In genomic region chr19:11405846-11406643, GRCh38 we compare ENCODE assay signal across 10 cellular contexts. TPM values are rescaled to one million over a fixed set of nuclear protein-coding genes. Genes with fewer than 3 reads are reported as not detected.
DNase-seq lines count a peak whose midpoint lies in the region; ATAC-seq and TF ChIP-seq lines count a peak whose summit lies in the region.
"Had no signal": no experiment of that assay in that cellular context is flagged by ENCODE, and none has a peak within 500 bp of the region (broad histone marks: within the 10 kb centered on the region; RNA-seq: fewer than 3 reads in every experiment).

No MANE protein-coding gene starts in this region.

- no peaks in the 10 kb centered on the region for H3K4me1 ChIP-seq in A673 (ENCODE audit: insufficient read depth, low read length, poor library complexity, severe bottlenecking)
- H3K4me1 ChIP-seq: colonic mucosa had no signal

- no peaks in the 10 kb centered on the region for H3K4me1 Mint-ChIP-seq in activated naive CD8-positive, alpha-beta T cell treated with anti-CD3 and anti-CD28 coated beads, Interleukin-2, amount 10 ng/mL, durations not matched to agents 7 days and 5 days
- H3K4me1 Mint-ChIP-seq in stimulated activated naive CD8-positive, alpha-beta T cell treated with anti-CD3 and anti-CD28 coated beads, Interleukin-15, amount 100 ng/mL, for 72 hours: peaks cover 6% of the 10 kb centered on the region

- no peak overlapping the region for H3K27ac Mint-ChIP-seq in activated naive CD8-positive, alpha-beta T cell treated with anti-CD3 and anti-CD28 coated beads, Interleukin-2, amount 10 ng/mL, durations not matched to agents 7 days and 5 days
- H3K27ac Mint-ChIP-seq in stimulated activated naive CD8-positive, alpha-beta T cell treated with anti-CD3 and anti-CD28 coated beads, Interleukin-15, amount 100 ng/mL, for 72 hours: peak overlapping the region in 1 of 2 donors; percentile 19

- H3K9me3 Mint-ChIP-seq in activated naive CD8-positive, alpha-beta T cell treated with anti-CD3 and anti-CD28 coated beads, Interleukin-2, amount 10 ng/mL, durations not matched to agents 7 days and 5 days: no peaks in the 10 kb centered on the region
- H3K9me3 Mint-ChIP-seq in stimulated activated naive CD8-positive, alpha-beta T cell treated with anti-CD3 and anti-CD28 coated beads, Interleukin-15, amount 100 ng/mL, for 72 hours: no peaks in the 10 kb centered on the region

- BruUV-seq in A673 (replicated peaks; lab: Mats Ljungman, UMichigan): no TSS peak

- ATAC-seq in activated naive CD8-positive, alpha-beta T cell treated with anti-CD3 and anti-CD28 coated beads, Interleukin-2, amount 10 ng/mL, durations not matched to agents 7 days and 5 days (ENCODE audit: low read depth): peak; percentile 58
- ATAC-seq in stimulated activated naive CD8-positive, alpha-beta T cell treated with anti-CD3 and anti-CD28 coated beads, Interleukin-15, amount 100 ng/mL, for 72 hours: peak; percentile 81
- ATAC-seq in GM18868 (IDR thresholded peaks at IDR 0.05; ENCODE audit: unreplicated experiment) (no peak), HG02885 (IDR thresholded peaks at IDR 0.05; ENCODE audit: poor library complexity, unreplicated experiment) (no peak)

- no peak overlapping the region for H3K27ac ChIP-seq in A673 (ENCODE audit: low read depth, low read length, poor library complexity, severe bottlenecking)
- H3K27ac ChIP-seq: colonic mucosa had no signal

- H3K4me3 Mint-ChIP-seq in activated naive CD8-positive, alpha-beta T cell treated with anti-CD3 and anti-CD28 coated beads, Interleukin-2, amount 10 ng/mL, durations not matched to agents 7 days and 5 days: no peak overlapping the region
- H3K4me3 Mint-ChIP-seq in stimulated activated naive CD8-positive, alpha-beta T cell treated with anti-CD3 and anti-CD28 coated beads, Interleukin-15, amount 100 ng/mL, for 72 hours: no peak overlapping the region

- no peak overlapping the region for H3K4me3 ChIP-seq in A673 (ENCODE audit: low read depth, low read length, poor library complexity, severe bottlenecking)
- H3K4me3 ChIP-seq: colonic mucosa had no signal

- no peak; the same call in 1 of the 2 replicates for TF ChIP-seq CTCF in A673 (conservative IDR thresholded peaks at IDR 0.05; ENCODE audit: low read depth, low read length)

- no peaks in the 10 kb centered on the region for H3K27me3 ChIP-seq in A673 (replicated peaks; ENCODE audit: insufficient read depth, low read depth, low read length, poor library complexity)
- H3K27me3 ChIP-seq: colonic mucosa had no signal

- H3K9me3 ChIP-seq in A673 (ENCODE audit: low read depth, low read length, poor library complexity, severe bottlenecking): no peaks in the 10 kb centered on the region
- H3K9me3 ChIP-seq: colonic mucosa had no signal

- POLR2A ChIA-PET in activated naive CD8-positive, alpha-beta T cell treated with anti-CD3 and anti-CD28 coated beads, Interleukin-2, amount 10 ng/mL, durations not matched to agents 7 days and 5 days (lab: Charles Lee): interaction anchor here (0.5 to 0.6 kb wide), 2 partner anchors 101 to 435 kb away, joined by 3 read pairs; no protein-coding TSS in a partner anchor
- POLR2A ChIA-PET in A673 (lab: Charles Lee; ENCODE audit: low non-redundant PET): no interaction called here

- peaks cover 22% of the 10 kb centered on the region for H3K27me3 Mint-ChIP-seq in activated naive CD8-positive, alpha-beta T cell treated with anti-CD3 and anti-CD28 coated beads, Interleukin-2, amount 10 ng/mL, durations not matched to agents 7 days and 5 days
- H3K27me3 Mint-ChIP-seq in stimulated activated naive CD8-positive, alpha-beta T cell treated with anti-CD3 and anti-CD28 coated beads, Interleukin-15, amount 100 ng/mL, for 72 hours: peaks cover 32% of the 10 kb centered on the region

- intact Hi-C loops in A673 (cut with micrococcal nuclease; ENCODE audit: unreplicated experiment): no loop called here

- H3K36me3 Mint-ChIP-seq in activated naive CD8-positive, alpha-beta T cell treated with anti-CD3 and anti-CD28 coated beads, Interleukin-2, amount 10 ng/mL, durations not matched to agents 7 days and 5 days: no peaks in the 10 kb centered on the region

- H3K36me3 ChIP-seq in A673 (ENCODE audit: insufficient read depth, low read length, poor library complexity, severe bottlenecking): no peaks in the 10 kb centered on the region
- H3K36me3 ChIP-seq: colonic mucosa had no signal

- CTCF ChIA-PET in A673 (lab: Charles Lee): interaction anchor here (0.5 to 0.9 kb wide), 3 partner anchors 14 to 35 kb away, joined by 3 to 8 read pairs (median 6); partner anchors contain the start of genes ODAD3 and PRKCSH

- DNase-seq in activated CD8-positive, alpha-beta memory T cell treated with anti-CD3 and anti-CD28 coated beads, Interleukin-2, amount 50 U/mL, for 4 hours: peak; percentile 45
- no peak for DNase-seq in activated CD8-positive, alpha-beta memory T cell treated with anti-CD3 and anti-CD28 coated beads, Interleukin-2, amount 50 U/mL, for 48 hours
- peak; percentile 50 for DNase-seq in activated naive CD8-positive, alpha-beta T cell treated with anti-CD3 and anti-CD28 coated beads, Interleukin-2, amount 10 ng/mL, durations not matched to agents 7 days and 5 days
- DNase-seq in iPS-NIHi11 (ENCODE audit: low spot score): peak; percentile 83
- peak; percentile 20 to 39 for DNase-seq in stimulated activated naive CD8-positive, alpha-beta T cell treated with anti-CD3 and anti-CD28 coated beads, Interleukin-15, amount 100 ng/mL, for 72 hours
- no peak for DNase-seq in A673 (ENCODE audit: low spot score)
- DNase-seq: colonic mucosa, NCI-H2227 treated with DMSO at 0.1 percent for 48 hours had no signal

RNA-seq across cellular contexts. Expression of gene RGL3, which starts 13.1 kb away (rescaled TPM):
- not detected for total RNA-seq in activated naive CD8-positive, alpha-beta T cell treated with anti-CD3 and anti-CD28 coated beads, Interleukin-2, amount 10 ng/mL, durations not matched to agents 7 days and 5 days
- 0.28 TPM in 1 of 2 replicates, not detected in the other for total RNA-seq in A673 (2021)

RNA-seq across cellular contexts. Expression of gene EPOR, which starts 21.9 kb away (rescaled TPM):
- total RNA-seq in activated naive CD8-positive, alpha-beta T cell treated with anti-CD3 and anti-CD28 coated beads, Interleukin-2, amount 10 ng/mL, durations not matched to agents 7 days and 5 days: 1 to 10 TPM; 8.3 to 8.8 TPM
- total RNA-seq in A673 (2021): 5.3 and 6.0 TPM in 2 replicates

RNA-seq across cellular contexts. Expression of gene ODAD3, which starts 28.9 kb away (rescaled TPM):
- total RNA-seq in activated naive CD8-positive, alpha-beta T cell treated with anti-CD3 and anti-CD28 coated beads, Interleukin-2, amount 10 ng/mL, durations not matched to agents 7 days and 5 days: not detected
- 0.39 and 1.4 TPM in 2 replicates for total RNA-seq in A673 (2021)

RNA-seq across cellular contexts. Expression of gene PRKCSH, which starts 29.4 kb away (rescaled TPM):
- 100 to 1,000 TPM; 297 to 310 TPM for total RNA-seq in activated naive CD8-positive, alpha-beta T cell treated with anti-CD3 and anti-CD28 coated beads, Interleukin-2, amount 10 ng/mL, durations not matched to agents 7 days and 5 days
- total RNA-seq in A673 (2021): 456 and 468 TPM in 2 replicates

RNA-seq across cellular contexts. Expression of gene SWSAP1, which starts 31.6 kb away (rescaled TPM):
- 1 to 10 TPM; 3.0 to 3.3 TPM for total RNA-seq in activated naive CD8-positive, alpha-beta T cell treated with anti-CD3 and anti-CD28 coated beads, Interleukin-2, amount 10 ng/mL, durations not matched to agents 7 days and 5 days
- total RNA-seq in A673 (2021): 2.5 and 3.3 TPM in 2 replicates

Comparison
In these comparisons a context has a peak if more than half of its experiments do, and no peak if none do; other contexts are left out.
1. DNase-seq: peak in activated CD8-positive, alpha-beta memory T cell treated with anti-CD3 and anti-CD28 coated beads, Interleukin-2, amount 50 U/mL, for 4 hours (single experiment), activated naive CD8-positive, alpha-beta T cell treated with anti-CD3 and anti-CD28 coated beads, Interleukin-2, amount 10 ng/mL, durations not matched to agents 7 days and 5 days (single experiment), iPS-NIHi11 (single experiment) and stimulated activated naive CD8-positive, alpha-beta T cell treated with anti-CD3 and anti-CD28 coated beads, Interleukin-15, amount 100 ng/mL, for 72 hours (2 of 2); none in activated CD8-positive, alpha-beta memory T cell treated with anti-CD3 and anti-CD28 coated beads, Interleukin-2, amount 50 U/mL, for 48 hours (single experiment) and A673 (single experiment).
2. ATAC-seq: peak in activated naive CD8-positive, alpha-beta T cell treated with anti-CD3 and anti-CD28 coated beads, Interleukin-2, amount 10 ng/mL, durations not matched to agents 7 days and 5 days (single experiment) and stimulated activated naive CD8-positive, alpha-beta T cell treated with anti-CD3 and anti-CD28 coated beads, Interleukin-15, amount 100 ng/mL, for 72 hours (single experiment); none in GM18868 (single experiment) and HG02885 (single experiment).